30 cellular contexts compared by ENCODE assay signal in the genomic region with DNA sequence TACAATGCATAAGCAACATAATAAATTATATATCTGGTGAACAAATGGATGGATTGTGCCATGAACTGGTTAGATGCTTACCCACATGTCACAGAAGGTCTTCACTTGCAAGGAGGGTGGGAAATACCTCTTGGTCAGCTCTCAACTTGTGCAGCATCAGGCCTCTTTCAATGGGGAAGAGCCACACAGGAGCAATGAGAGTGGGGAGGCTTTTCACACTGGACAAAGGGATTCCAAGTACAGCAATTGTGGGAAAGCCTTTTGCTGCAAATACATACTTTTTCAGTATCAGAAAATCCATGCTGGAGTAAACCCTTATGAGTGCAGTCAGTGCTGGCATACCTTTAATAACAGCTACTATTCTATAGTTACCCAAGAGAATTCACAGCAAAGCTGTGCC. TPM values are rescaled to one million over a fixed set of nuclear protein-coding genes. Genes with fewer than 3 reads are reported as not detected.
"Had no signal": no experiment of that assay in that cellular context is flagged by ENCODE, and none has a peak within 500 bp of the region (broad histone marks: within the 10 kb centered on the region; RNA-seq: fewer than 3 reads in every experiment).

No MANE protein-coding gene starts in this region.

- H3K4me1 ChIP-seq: ascending aorta, breast epithelium, colonic mucosa had no signal

- ATAC-seq: gastroesophageal sphincter, WTC11 had no signal

- H3K4me3 ChIP-seq: ascending aorta, breast epithelium, cardiac muscle cell, colonic mucosa, esophagus squamous epithelium, gastroesophageal sphincter had no signal

- H3K27me3 ChIP-seq: ascending aorta, breast epithelium, colonic mucosa, esophagus squamous epithelium, gastroesophageal sphincter had no signal

- FAIRE-seq: endometrium, endothelial cell of umbilical vein, TTC549 had no signal

- H3K27ac ChIP-seq: ascending aorta, breast epithelium, cardiac muscle cell, colonic mucosa, epithelial cell of prostate, esophagus squamous epithelium, gastroesophageal sphincter, VCaP had no signal

- DNase-seq: activated CD4-positive, alpha-beta memory T cell treated with anti-CD3 and anti-CD28 coated beads, Interleukin-2, amount 10 ng/mL, durations not matched to agents 7 days and 5 days; activated CD4-positive, alpha-beta T cell treated with anti-CD3 and anti-CD28 coated beads for 1 hour; activated CD4-positive, alpha-beta T cell treated with anti-CD3 and anti-CD28 coated beads for 4 hours; activated CD4-positive, alpha-beta T cell treated with anti-CD3 and anti-CD28 coated beads, Interleukin-2, amount 10 ng/mL, durations not matched to agents 7 days and 5 days; activated CD4-positive, alpha-beta T cell treated with anti-CD3 and anti-CD28 coated beads, Interleukin-2, amount 50 U/mL, for 4 hours; activated CD8-positive, alpha-beta memory T cell treated with anti-CD3 and anti-CD28 coated beads, Interleukin-2, amount 50 U/mL, for 48 hours; activated gamma-delta T cell; activated naive CD4-positive, alpha-beta T cell; activated naive CD4-positive, alpha-beta T cell treated with anti-CD3 and anti-CD28 coated beads, Interleukin-2, amount 10 ng/mL, durations not matched to agents 7 days and 5 days; activated naive CD8-positive, alpha-beta T cell treated with anti-CD3 and anti-CD28 coated beads, Interleukin-2, amount 10 ng/mL, durations not matched to agents 7 days and 5 days; activated T-cell treated with anti-CD3 and anti-CD28 coated beads for 4 hours; activated T-cell treated with anti-CD3 and anti-CD28 coated beads, Interleukin-2, amount 50 U/mL, for 24 hours; activated T-cell treated with anti-CD3 and anti-CD28 coated beads, Interleukin-2, amount 50 U/mL, for 72 hours; central memory CD4-positive, alpha-beta T cell; cerebellar nuclear complex; colonic mucosa; effector CD8-positive, alpha-beta T cell; esophagus squamous epithelium; head of caudate nucleus; T-helper 2 cell had no signal

- H3K36me3 ChIP-seq: breast epithelium, cardiac muscle cell, colonic mucosa had no signal

- H3K9me3 ChIP-seq: colonic mucosa, esophagus squamous epithelium, gastroesophageal sphincter had no signal

RNA-seq across cellular contexts. Expression of gene ZNF547, which starts 54.8 kb away (rescaled TPM):
- total RNA-seq: ascending aorta had no signal
